ENCODE assay signal across 2 cellular contexts in the genomic region with DNA sequence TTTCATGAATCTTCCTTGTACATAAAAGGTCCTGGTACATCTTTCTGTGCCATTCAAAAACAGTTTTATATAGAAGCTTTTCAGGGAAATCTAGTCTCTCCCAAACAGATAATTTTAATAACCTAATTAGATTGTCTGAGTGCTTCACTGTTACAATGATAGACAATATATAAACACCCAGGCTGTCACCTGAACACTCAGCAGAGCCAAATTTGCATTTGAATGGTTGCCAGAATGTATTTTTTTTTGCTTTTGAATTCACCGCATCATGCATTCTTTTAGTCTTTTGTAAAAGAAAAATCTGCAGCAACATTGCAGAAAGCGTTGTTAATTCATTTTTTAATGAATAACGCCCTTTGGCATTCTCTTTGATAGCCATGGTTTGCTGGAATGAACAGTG.
A peak's percentile ranks its signal among the peaks of the same experiment; 100 is the strongest.
TF ChIP-seq lines count a peak whose summit lies in the region.

No MANE protein-coding gene starts in this region.

TF ChIP-seq in GM23338, 12 proteins besides CTCF, POLR2A, EP300 and RAD21 (continued from another document):
- no peak for TF ChIP-seq STAT1 (IDR thresholded peaks at IDR 0.05; ENCODE audit: unreplicated experiment)

TF ChIP-seq in neural cell, 6 proteins besides CTCF, POLR2A, EP300 and RAD21 (continued from another document):
- TF ChIP-seq, protein P1, sequence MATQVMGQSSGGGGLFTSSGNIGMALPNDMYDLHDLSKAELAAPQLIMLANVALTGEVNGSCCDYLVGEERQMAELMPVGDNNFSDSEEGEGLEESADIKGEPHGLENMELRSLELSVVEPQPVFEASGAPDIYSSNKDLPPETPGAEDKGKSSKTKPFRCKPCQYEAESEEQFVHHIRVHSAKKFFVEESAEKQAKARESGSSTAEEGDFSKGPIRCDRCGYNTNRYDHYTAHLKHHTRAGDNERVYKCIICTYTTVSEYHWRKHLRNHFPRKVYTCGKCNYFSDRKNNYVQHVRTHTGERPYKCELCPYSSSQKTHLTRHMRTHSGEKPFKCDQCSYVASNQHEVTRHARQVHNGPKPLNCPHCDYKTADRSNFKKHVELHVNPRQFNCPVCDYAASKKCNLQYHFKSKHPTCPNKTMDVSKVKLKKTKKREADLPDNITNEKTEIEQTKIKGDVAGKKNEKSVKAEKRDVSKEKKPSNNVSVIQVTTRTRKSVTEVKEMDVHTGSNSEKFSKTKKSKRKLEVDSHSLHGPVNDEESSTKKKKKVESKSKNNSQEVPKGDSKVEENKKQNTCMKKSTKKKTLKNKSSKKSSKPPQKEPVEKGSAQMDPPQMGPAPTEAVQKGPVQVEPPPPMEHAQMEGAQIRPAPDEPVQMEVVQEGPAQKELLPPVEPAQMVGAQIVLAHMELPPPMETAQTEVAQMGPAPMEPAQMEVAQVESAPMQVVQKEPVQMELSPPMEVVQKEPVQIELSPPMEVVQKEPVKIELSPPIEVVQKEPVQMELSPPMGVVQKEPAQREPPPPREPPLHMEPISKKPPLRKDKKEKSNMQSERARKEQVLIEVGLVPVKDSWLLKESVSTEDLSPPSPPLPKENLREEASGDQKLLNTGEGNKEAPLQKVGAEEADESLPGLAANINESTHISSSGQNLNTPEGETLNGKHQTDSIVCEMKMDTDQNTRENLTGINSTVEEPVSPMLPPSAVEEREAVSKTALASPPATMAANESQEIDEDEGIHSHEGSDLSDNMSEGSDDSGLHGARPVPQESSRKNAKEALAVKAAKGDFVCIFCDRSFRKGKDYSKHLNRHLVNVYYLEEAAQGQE (IDR thresholded peaks at IDR 0.05; ENCODE audit: borderline replicate concordance), result peak; percentile 56
